Comparison of ENCODE assay signal across 1 cellular context in genomic region chr1:204287466-204287881, GRCh38.
TF ChIP-seq lines count a peak whose summit lies in the region.

No MANE protein-coding gene starts in this region.

TF ChIP-seq in H1, 55 proteins besides CTCF, POLR2A, EP300 and RAD21:
- no peak for TF ChIP-seq POU5F1 (IDR thresholded peaks at IDR 0.05; ENCODE audit: low read depth, low read length)
- no peak for TF ChIP-seq SIX5 (IDR thresholded peaks at IDR 0.05; ENCODE audit: low read depth, low read length)
- no peak for TF ChIP-seq TEAD4 (IDR thresholded peaks at IDR 0.05; ENCODE audit: low read depth, low read length)
- TF ChIP-seq JUN (IDR thresholded peaks at IDR 0.05; ENCODE audit: low read depth, low read length): no peak
- no peak for TF ChIP-seq HDAC6 (IDR thresholded peaks at IDR 0.05; ENCODE audit: low read depth, low read length)
- TF ChIP-seq CHD1 (IDR thresholded peaks at IDR 0.05; ENCODE audit: low read depth, low read length): no peak
